In genomic region chrX:72018277-72019112, GRCh38 we compare ENCODE assay signal across 8 cellular contexts.
A peak's percentile ranks its signal among the peaks of the same experiment; 100 is the strongest.
DNase-seq lines count a peak whose midpoint lies in the region; ATAC-seq, FAIRE-seq and TF ChIP-seq lines count a peak whose summit lies in the region.

No MANE protein-coding gene starts in this region.

- no peak overlapping the region for H2AFZ ChIP-seq in H1 (ENCODE audit: low read length)

- H3K36me3 Mint-ChIP-seq in activated CD8-positive, alpha-beta memory T cell treated with anti-CD3 and anti-CD28 coated beads, Interleukin-2, amount 10 ng/mL, durations not matched to agents 7 days and 5 days: no peaks in the 10 kb centered on the region
- H3K36me3 Mint-ChIP-seq in mesothelial cell of epicardium: peaks cover under 1% of the 10 kb centered on the region

- peak overlapping the region in 1 of 4 experiments; percentile 30; a peak in 1 of 7 replicates for H3K9ac ChIP-seq in H1 (replicated peaks in 1 of 4; ENCODE audit: extremely low read depth in 1 of 4, low read depth in 3 of 4, low read length in 3 of 4)

- peak; percentile 62 for DNase-seq in A172 (ENCODE audit: low spot score)
- DNase-seq in NCI-H82 treated with DMSO at 0.1 percent for 48 hours (lab: John Stamatoyannopoulos, UW; ENCODE audit: unreplicated experiment): peak; percentile 29
- DNase-seq in activated CD8-positive, alpha-beta memory T cell treated with anti-CD3 and anti-CD28 coated beads, Interleukin-2, amount 10 ng/mL, durations not matched to agents 7 days and 5 days: peak; percentile 84
- peak; percentile 43 to 84 for DNase-seq in H1 (ENCODE audit: low read depth in 1 of 2, low spot score in 2 of 2)
- peak; percentile 75 to 83 for DNase-seq in mesothelial cell of epicardium (ENCODE audit: low spot score in 2 of 2, unreplicated experiment in 2 of 2)
- peak; percentile 62 for DNase-seq in stimulated activated CD8-positive, alpha-beta memory T cell treated with anti-CD3 and anti-CD28 coated beads, Interleukin-15, amount 100 ng/mL, for 24 hours (ENCODE audit: low read depth)

- H3K23ac ChIP-seq in H1 (ENCODE audit: insufficient read length): no peak overlapping the region

- H2BK12ac ChIP-seq in H1 (ENCODE audit: low read depth, low read length): no peak overlapping the region

- no peak for TF ChIP-seq EP300 in H1 (IDR thresholded peaks at IDR 0.05; ENCODE audit: borderline replicate concordance in 1 of 2, low read depth in 2 of 2, low read length in 2 of 2)

- no peak overlapping the region; the same call in 1 of the 2 replicates for H2BK5ac ChIP-seq in H1 (ENCODE audit: low read depth, low read length)

- H3K4me1 Mint-ChIP-seq in activated CD8-positive, alpha-beta memory T cell treated with anti-CD3 and anti-CD28 coated beads, Interleukin-2, amount 10 ng/mL, durations not matched to agents 7 days and 5 days: peaks cover 18% of the 10 kb centered on the region
- H3K4me1 Mint-ChIP-seq in mesothelial cell of epicardium: peaks cover 15% of the 10 kb centered on the region

- no peak overlapping the region for H3K14ac ChIP-seq in H1 (ENCODE audit: insufficient read length)

- no peak overlapping the region for H4K5ac ChIP-seq in H1 (ENCODE audit: insufficient read length, low read depth, low read length)

- H3K27me3 ChIP-seq in H1 (replicated peaks in 1 of 4; ENCODE audit: control insufficient read depth in 3 of 4, extremely low read depth in 1 of 4, insufficient read depth in 3 of 4, low read length in 3 of 4): peaks cover 0 to 2% (median 0%) of the 10 kb centered on the region in 4 experiments; a peak in 3 of 7 replicates

- peaks cover 0 to 2% (median 0%) of the 10 kb centered on the region in 4 experiments; a peak in 1 of 8 replicates for H3K36me3 ChIP-seq in H1 (ENCODE audit: control insufficient read depth in 2 of 4, insufficient read depth in 4 of 4, low read length in 3 of 4)

- no peak overlapping the region; the same call in 1 of the 2 replicates for H4K8ac ChIP-seq in H1 (ENCODE audit: extremely low read depth, insufficient read depth, low read length)

- CTCF ChIA-PET in activated CD8-positive, alpha-beta memory T cell treated with anti-CD3 and anti-CD28 coated beads, Interleukin-2, amount 10 ng/mL, durations not matched to agents 7 days and 5 days (lab: Charles Lee): interaction anchor here (0.6 to 6.0 kb wide), 19 partner anchors 9 to 220 kb away, joined by 3 to 113 read pairs (median 4); partner anchors contain the start of genes ERCC6L, PIN4 and RTL5
- CTCF ChIA-PET in H1 (lab: Charles Lee; ENCODE audit: partially characterized antibody): interaction anchor here (0.7 to 7.3 kb wide), 21 partner anchors 8 to 159 kb away, joined by 3 to 51 read pairs (median 5); partner anchors contain the start of gene RTL5

- H3K4me3 ChIP-seq in H1 (ENCODE audit: extremely low read depth in 1 of 4, insufficient read depth in 2 of 4, low read depth in 3 of 4, low read length in 4 of 4): peak overlapping the region; percentile 6 to 48 (median 16); a peak in 5 of 8 replicates

- POLR2A ChIA-PET in H1 (lab: Charles Lee; ENCODE audit: partially characterized antibody): interaction anchor here (0.5 to 1.8 kb wide), 4 partner anchors 14 to 220 kb away, joined by 3 to 5 read pairs (median 4); partner anchors contain the start of gene ERCC6L

- no peaks in the 10 kb centered on the region for H3K9me3 ChIP-seq in H1 (ENCODE audit: insufficient read depth in 2 of 2, low read depth in 1 of 2, low read length in 1 of 2)

- peak overlapping the region; percentile 27 for H4K91ac ChIP-seq in H1 (replicated peaks; ENCODE audit: insufficient read length, low read length)

- peaks cover 0 to 1% of the 10 kb centered on the region in 2 experiments for H4K20me1 ChIP-seq in H1 (replicated peaks in 1 of 2; ENCODE audit: control insufficient read depth in 1 of 2, insufficient read depth in 2 of 2, low read length in 2 of 2)

- FAIRE-seq in H1 (lab: Jason Lieb, UNC): no peak

- H3K27ac ChIP-seq in H1 (ENCODE audit: low read depth, low read length): no peak overlapping the region; the same call in 1 of the 2 replicates

- H2BK20ac ChIP-seq in H1 (ENCODE audit: low read length): no peak overlapping the region

- no peak overlapping the region for H2BK15ac ChIP-seq in H1 (ENCODE audit: low read length)

- H3K4me3 Mint-ChIP-seq in activated CD8-positive, alpha-beta memory T cell treated with anti-CD3 and anti-CD28 coated beads, Interleukin-2, amount 10 ng/mL, durations not matched to agents 7 days and 5 days: no peak overlapping the region
- no peak overlapping the region for H3K4me3 Mint-ChIP-seq in mesothelial cell of epicardium

- H3K27ac Mint-ChIP-seq in activated CD8-positive, alpha-beta memory T cell treated with anti-CD3 and anti-CD28 coated beads, Interleukin-2, amount 10 ng/mL, durations not matched to agents 7 days and 5 days: no peak overlapping the region
- H3K27ac Mint-ChIP-seq in mesothelial cell of epicardium: no peak overlapping the region

- H3K4me2 ChIP-seq in H1 (ENCODE audit: insufficient read depth in 1 of 2, low read depth in 2 of 2, low read length in 2 of 2): peak overlapping the region; percentile 30 to 51; a peak in 3 of 4 replicates

- peaks cover 58% of the 10 kb centered on the region for H3K27me3 Mint-ChIP-seq in activated CD8-positive, alpha-beta memory T cell treated with anti-CD3 and anti-CD28 coated beads, Interleukin-2, amount 10 ng/mL, durations not matched to agents 7 days and 5 days
- H3K27me3 Mint-ChIP-seq in mesothelial cell of epicardium (ENCODE audit: low read depth): no peaks in the 10 kb centered on the region

- peak; percentile 59 for ATAC-seq in GM18505 (IDR thresholded peaks at IDR 0.05; ENCODE audit: unreplicated experiment)
- peak; percentile 72 for ATAC-seq in HG03139 (IDR thresholded peaks at IDR 0.05; ENCODE audit: unreplicated experiment)
- peak; percentile 100 for ATAC-seq in activated CD8-positive, alpha-beta memory T cell treated with anti-CD3 and anti-CD28 coated beads, Interleukin-2, amount 10 ng/mL, durations not matched to agents 7 days and 5 days

- no peaks in the 10 kb centered on the region for H3K23me2 ChIP-seq in H1 (ENCODE audit: low read depth, low read length)

- peaks cover 0 to 7% (median 1%) of the 10 kb centered on the region in 4 experiments; a peak in 3 of 7 replicates for H3K4me1 ChIP-seq in H1 (replicated peaks in 1 of 4; ENCODE audit: control insufficient read depth in 3 of 4, insufficient read depth in 4 of 4, low read length in 3 of 4)

- no peaks in the 10 kb centered on the region for H3K9me3 Mint-ChIP-seq in activated CD8-positive, alpha-beta memory T cell treated with anti-CD3 and anti-CD28 coated beads, Interleukin-2, amount 10 ng/mL, durations not matched to agents 7 days and 5 days (ENCODE audit: low read depth)
- peaks cover 7% of the 10 kb centered on the region for H3K9me3 Mint-ChIP-seq in mesothelial cell of epicardium

- no peak overlapping the region for H2BK120ac ChIP-seq in H1 (replicated peaks; ENCODE audit: low read depth, low read length)

- H3K4ac ChIP-seq in H1 (replicated peaks; ENCODE audit: insufficient read length, low read depth, low read length): no peak overlapping the region

- peak overlapping the region; percentile 32 for H3K18ac ChIP-seq in H1 (ENCODE audit: extremely low read depth, low read length)

- TF ChIP-seq RAD21 in H1 (IDR thresholded peaks at IDR 0.05 in 1 of 2, conservative IDR thresholded peaks at IDR 0.05 in 1 of 2; ENCODE audit: low read depth in 2 of 2, low read length in 2 of 2): peak; percentile 57 to 76

- H3K79me1 ChIP-seq in H1 (ENCODE audit: low read depth, low read length): no peaks in the 10 kb centered on the region

- WGBS in H1 (ENCODE audit: extremely low coverage in 1 of 2, insufficient coverage in 1 of 2, insufficient read length in 1 of 2, insufficient replicate concordance in 2 of 2, low coverage in 1 of 2, low lambda C conversion rate in 2 of 2, missing lambda C conversion rate in 1 of 2), 2 experiments: 70% methylated on average over 7 of the region's 70 CpGs; no CpG with 5 or more reads in 1 of the 2 experiments

- no peak overlapping the region for H2AK5ac ChIP-seq in H1 (ENCODE audit: low read depth, low read length)

- no peak overlapping the region for H3K56ac ChIP-seq in H1 (replicated peaks; ENCODE audit: insufficient read length, low read depth, low read length)

- TF ChIP-seq CTCF in H1 (IDR thresholded peaks at IDR 0.05; ENCODE audit: control extremely low read depth in 1 of 3, insufficient read depth in 1 of 3, low read depth in 1 of 3, low read length in 3 of 3): peak; percentile 50 to 77 (median 53)
- TF ChIP-seq CTCF in mesothelial cell of epicardium (IDR thresholded peaks at IDR 0.05; ENCODE audit: unreplicated experiment): peak; percentile 66

- H3K79me2 ChIP-seq in H1 (ENCODE audit: control insufficient read depth in 1 of 2, insufficient read depth in 2 of 2, low read length in 2 of 2): no peaks in the 10 kb centered on the region

- TF ChIP-seq POLR2A in GM18505 (IDR thresholded peaks at IDR 0.05; ENCODE audit: borderline replicate concordance, extremely low read depth, insufficient read depth, insufficient read length) (no peak), H1 (IDR thresholded peaks at IDR 0.05; ENCODE audit: control extremely low read depth in 1 of 2, low read depth in 2 of 2, low read length in 2 of 2) (no peak)

TF ChIP-seq in H1, 55 proteins besides CTCF, POLR2A, EP300 and RAD21 (continues in another document):
- no peak for TF ChIP-seq SRF (IDR thresholded peaks at IDR 0.05; ENCODE audit: low read depth, low read length)
- peak; percentile 54; the same call in 1 of the 2 replicates for TF ChIP-seq EGR1 (IDR thresholded peaks at IDR 0.05; ENCODE audit: borderline replicate concordance, low read depth, low read length)
- TF ChIP-seq CBX8 (IDR thresholded peaks at IDR 0.05; ENCODE audit: borderline replicate concordance, low read depth, low read length): no peak
- no peak for TF ChIP-seq BRCA1 (IDR thresholded peaks at IDR 0.05; ENCODE audit: low read depth, low read length)
- no peak for TF ChIP-seq FOSL1 (IDR thresholded peaks at IDR 0.05; ENCODE audit: insufficient read depth, low read depth, low read length)
- TF ChIP-seq PHF8 (conservative IDR thresholded peaks at IDR 0.05; ENCODE audit: low read depth, low read length): no peak
- no peak for TF ChIP-seq CBX5 (IDR thresholded peaks at IDR 0.05; ENCODE audit: low read depth, low read length)
- TF ChIP-seq ZNF274 (IDR thresholded peaks at IDR 0.05; ENCODE audit: borderline replicate concordance, extremely low read depth, low read length): no peak
- TF ChIP-seq CHD2 (IDR thresholded peaks at IDR 0.05; ENCODE audit: low read length): no peak
- TF ChIP-seq TEAD4 (IDR thresholded peaks at IDR 0.05; ENCODE audit: low read depth, low read length): no peak
- TF ChIP-seq TAF1 (IDR thresholded peaks at IDR 0.05; ENCODE audit: low read depth, low read length): peak; percentile 54
- TF ChIP-seq ASH2L (IDR thresholded peaks at IDR 0.05; ENCODE audit: low read length): peak; percentile 29
- no peak for TF ChIP-seq SIX5 (IDR thresholded peaks at IDR 0.05; ENCODE audit: low read depth, low read length)
- TF ChIP-seq RNF2 (IDR thresholded peaks at IDR 0.05; ENCODE audit: borderline replicate concordance, low read depth, low read length, missing control alignments, poor library complexity, severe bottlenecking): no peak
- TF ChIP-seq POLR2AphosphoS5 (IDR thresholded peaks at IDR 0.05; ENCODE audit: low read depth, low read length): no peak

Comparison
In these comparisons a context has a peak if more than half of its experiments do, and no peak if none do; other contexts are left out.
1. DNase-seq: peak in every context shown above with its lines; median percentile 84 in activated CD8-positive, alpha-beta memory T cell treated with anti-CD3 and anti-CD28 coated beads, Interleukin-2, amount 10 ng/mL, durations not matched to agents 7 days and 5 days; 79 in mesothelial cell of epicardium; 64 in H1; 62 in A172; 62 in stimulated activated CD8-positive, alpha-beta memory T cell treated with anti-CD3 and anti-CD28 coated beads, Interleukin-15, amount 100 ng/mL, for 24 hours; 29 in NCI-H82 treated with DMSO at 0.1 percent for 48 hours.